In the genomic region with DNA sequence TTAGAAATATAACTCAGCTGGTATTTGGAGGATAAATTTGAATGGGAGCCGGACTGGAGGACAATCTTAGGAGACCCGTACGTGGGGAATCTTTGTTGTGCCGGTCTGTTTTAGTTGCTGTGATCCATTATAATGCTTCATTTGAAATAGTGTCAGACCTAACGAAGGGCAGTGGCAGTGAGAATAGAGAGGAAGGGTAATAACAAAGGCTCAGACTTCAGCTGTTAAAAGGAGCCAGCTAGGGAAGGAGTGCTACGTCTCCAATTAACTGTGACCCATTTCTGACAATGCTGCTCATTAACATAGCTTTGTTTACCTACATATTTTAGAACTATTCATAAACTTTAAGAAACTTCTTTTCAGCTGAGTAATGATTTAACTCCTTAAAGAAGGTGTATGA, we compare ENCODE assay signal across 22 cellular contexts.
"Had no signal": no experiment of that assay in that cellular context is flagged by ENCODE, and none has a peak within 500 bp of the region (broad histone marks: within the 10 kb centered on the region; RNA-seq: fewer than 3 reads in every experiment).

No MANE protein-coding gene starts in this region.

- H3K4me2 ChIP-seq: KMS-11, SK-N-SH had no signal

- H3K9me3 ChIP-seq: SK-N-SH had no signal

- DNase-seq: Kasumi-1, MM.1S, NCI-H1092 treated with DMSO at 0.1 percent for 48 hours, NCI-H1436, NCI-H187, NCI-H2029, NCI-H2081 treated with DMSO at 0.1 percent for 48 hours, NCI-H2171, NCI-H226, NCI-H446, NCI-H510A, NCI-H524 treated with DMSO at 0.1 percent for 48 hours, NCI-H69, NCI-H774, Right ventricle myocardium superior, RPMI8226, SK-N-SH, SW 1271 had no signal

- H3K9ac ChIP-seq: KMS-11, SK-N-SH had no signal

- H3K4me1 Mint-ChIP-seq: IgD-negative memory B cell had no signal

- H3K4me3 ChIP-seq: K562 had no signal

- H3K4me3 Mint-ChIP-seq: IgD-negative memory B cell had no signal

- H3K27ac Mint-ChIP-seq: IgD-negative memory B cell had no signal

- H3K36me3 Mint-ChIP-seq: IgD-negative memory B cell had no signal

- ATAC-seq: K562 had no signal

- H3K27ac ChIP-seq: HL-60, KMS-11 had no signal
